Comparison of ENCODE assay signal across 2 cellular contexts in the genomic region with DNA sequence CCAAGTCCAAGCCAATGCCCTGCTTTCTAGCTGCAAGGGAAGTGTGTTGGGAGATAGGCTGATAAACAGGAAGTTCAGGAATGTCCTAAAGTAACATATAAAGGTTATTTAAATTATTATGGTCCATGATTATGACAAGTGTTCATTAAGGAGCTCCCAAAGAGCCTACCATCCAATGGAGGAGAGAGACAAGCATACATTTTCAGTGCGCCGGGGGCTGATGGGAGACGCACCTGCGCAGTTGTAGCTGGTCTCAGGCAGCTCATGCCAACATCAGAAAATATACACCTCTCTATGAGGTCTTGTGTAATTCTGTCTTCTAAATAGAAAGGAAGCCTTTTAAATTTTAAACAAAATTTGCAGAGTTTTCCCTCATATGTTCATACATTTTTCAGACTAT.
TF ChIP-seq lines count a peak whose summit lies in the region.

No MANE protein-coding gene starts in this region.

TF ChIP-seq in GM23338, 12 proteins besides CTCF, POLR2A, EP300 and RAD21 (continues in another document):
- TF ChIP-seq ZNF331 (CRISPR knock-in tag; IDR thresholded peaks at IDR 0.05; ENCODE audit: low read depth): no peak
- TF ChIP-seq, protein P1, sequence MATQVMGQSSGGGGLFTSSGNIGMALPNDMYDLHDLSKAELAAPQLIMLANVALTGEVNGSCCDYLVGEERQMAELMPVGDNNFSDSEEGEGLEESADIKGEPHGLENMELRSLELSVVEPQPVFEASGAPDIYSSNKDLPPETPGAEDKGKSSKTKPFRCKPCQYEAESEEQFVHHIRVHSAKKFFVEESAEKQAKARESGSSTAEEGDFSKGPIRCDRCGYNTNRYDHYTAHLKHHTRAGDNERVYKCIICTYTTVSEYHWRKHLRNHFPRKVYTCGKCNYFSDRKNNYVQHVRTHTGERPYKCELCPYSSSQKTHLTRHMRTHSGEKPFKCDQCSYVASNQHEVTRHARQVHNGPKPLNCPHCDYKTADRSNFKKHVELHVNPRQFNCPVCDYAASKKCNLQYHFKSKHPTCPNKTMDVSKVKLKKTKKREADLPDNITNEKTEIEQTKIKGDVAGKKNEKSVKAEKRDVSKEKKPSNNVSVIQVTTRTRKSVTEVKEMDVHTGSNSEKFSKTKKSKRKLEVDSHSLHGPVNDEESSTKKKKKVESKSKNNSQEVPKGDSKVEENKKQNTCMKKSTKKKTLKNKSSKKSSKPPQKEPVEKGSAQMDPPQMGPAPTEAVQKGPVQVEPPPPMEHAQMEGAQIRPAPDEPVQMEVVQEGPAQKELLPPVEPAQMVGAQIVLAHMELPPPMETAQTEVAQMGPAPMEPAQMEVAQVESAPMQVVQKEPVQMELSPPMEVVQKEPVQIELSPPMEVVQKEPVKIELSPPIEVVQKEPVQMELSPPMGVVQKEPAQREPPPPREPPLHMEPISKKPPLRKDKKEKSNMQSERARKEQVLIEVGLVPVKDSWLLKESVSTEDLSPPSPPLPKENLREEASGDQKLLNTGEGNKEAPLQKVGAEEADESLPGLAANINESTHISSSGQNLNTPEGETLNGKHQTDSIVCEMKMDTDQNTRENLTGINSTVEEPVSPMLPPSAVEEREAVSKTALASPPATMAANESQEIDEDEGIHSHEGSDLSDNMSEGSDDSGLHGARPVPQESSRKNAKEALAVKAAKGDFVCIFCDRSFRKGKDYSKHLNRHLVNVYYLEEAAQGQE (IDR thresholded peaks at IDR 0.05; ENCODE audit: unreplicated experiment): no peak
- no peak for TF ChIP-seq EZH2phosphoT487 (IDR thresholded peaks at IDR 0.05; ENCODE audit: unreplicated experiment)
- TF ChIP-seq ZNF114 (CRISPR knock-in tag; IDR thresholded peaks at IDR 0.05): no peak
- no peak for TF ChIP-seq EZH2 (IDR thresholded peaks at IDR 0.05; ENCODE audit: low read depth, unreplicated experiment)
- TF ChIP-seq, protein P2, sequence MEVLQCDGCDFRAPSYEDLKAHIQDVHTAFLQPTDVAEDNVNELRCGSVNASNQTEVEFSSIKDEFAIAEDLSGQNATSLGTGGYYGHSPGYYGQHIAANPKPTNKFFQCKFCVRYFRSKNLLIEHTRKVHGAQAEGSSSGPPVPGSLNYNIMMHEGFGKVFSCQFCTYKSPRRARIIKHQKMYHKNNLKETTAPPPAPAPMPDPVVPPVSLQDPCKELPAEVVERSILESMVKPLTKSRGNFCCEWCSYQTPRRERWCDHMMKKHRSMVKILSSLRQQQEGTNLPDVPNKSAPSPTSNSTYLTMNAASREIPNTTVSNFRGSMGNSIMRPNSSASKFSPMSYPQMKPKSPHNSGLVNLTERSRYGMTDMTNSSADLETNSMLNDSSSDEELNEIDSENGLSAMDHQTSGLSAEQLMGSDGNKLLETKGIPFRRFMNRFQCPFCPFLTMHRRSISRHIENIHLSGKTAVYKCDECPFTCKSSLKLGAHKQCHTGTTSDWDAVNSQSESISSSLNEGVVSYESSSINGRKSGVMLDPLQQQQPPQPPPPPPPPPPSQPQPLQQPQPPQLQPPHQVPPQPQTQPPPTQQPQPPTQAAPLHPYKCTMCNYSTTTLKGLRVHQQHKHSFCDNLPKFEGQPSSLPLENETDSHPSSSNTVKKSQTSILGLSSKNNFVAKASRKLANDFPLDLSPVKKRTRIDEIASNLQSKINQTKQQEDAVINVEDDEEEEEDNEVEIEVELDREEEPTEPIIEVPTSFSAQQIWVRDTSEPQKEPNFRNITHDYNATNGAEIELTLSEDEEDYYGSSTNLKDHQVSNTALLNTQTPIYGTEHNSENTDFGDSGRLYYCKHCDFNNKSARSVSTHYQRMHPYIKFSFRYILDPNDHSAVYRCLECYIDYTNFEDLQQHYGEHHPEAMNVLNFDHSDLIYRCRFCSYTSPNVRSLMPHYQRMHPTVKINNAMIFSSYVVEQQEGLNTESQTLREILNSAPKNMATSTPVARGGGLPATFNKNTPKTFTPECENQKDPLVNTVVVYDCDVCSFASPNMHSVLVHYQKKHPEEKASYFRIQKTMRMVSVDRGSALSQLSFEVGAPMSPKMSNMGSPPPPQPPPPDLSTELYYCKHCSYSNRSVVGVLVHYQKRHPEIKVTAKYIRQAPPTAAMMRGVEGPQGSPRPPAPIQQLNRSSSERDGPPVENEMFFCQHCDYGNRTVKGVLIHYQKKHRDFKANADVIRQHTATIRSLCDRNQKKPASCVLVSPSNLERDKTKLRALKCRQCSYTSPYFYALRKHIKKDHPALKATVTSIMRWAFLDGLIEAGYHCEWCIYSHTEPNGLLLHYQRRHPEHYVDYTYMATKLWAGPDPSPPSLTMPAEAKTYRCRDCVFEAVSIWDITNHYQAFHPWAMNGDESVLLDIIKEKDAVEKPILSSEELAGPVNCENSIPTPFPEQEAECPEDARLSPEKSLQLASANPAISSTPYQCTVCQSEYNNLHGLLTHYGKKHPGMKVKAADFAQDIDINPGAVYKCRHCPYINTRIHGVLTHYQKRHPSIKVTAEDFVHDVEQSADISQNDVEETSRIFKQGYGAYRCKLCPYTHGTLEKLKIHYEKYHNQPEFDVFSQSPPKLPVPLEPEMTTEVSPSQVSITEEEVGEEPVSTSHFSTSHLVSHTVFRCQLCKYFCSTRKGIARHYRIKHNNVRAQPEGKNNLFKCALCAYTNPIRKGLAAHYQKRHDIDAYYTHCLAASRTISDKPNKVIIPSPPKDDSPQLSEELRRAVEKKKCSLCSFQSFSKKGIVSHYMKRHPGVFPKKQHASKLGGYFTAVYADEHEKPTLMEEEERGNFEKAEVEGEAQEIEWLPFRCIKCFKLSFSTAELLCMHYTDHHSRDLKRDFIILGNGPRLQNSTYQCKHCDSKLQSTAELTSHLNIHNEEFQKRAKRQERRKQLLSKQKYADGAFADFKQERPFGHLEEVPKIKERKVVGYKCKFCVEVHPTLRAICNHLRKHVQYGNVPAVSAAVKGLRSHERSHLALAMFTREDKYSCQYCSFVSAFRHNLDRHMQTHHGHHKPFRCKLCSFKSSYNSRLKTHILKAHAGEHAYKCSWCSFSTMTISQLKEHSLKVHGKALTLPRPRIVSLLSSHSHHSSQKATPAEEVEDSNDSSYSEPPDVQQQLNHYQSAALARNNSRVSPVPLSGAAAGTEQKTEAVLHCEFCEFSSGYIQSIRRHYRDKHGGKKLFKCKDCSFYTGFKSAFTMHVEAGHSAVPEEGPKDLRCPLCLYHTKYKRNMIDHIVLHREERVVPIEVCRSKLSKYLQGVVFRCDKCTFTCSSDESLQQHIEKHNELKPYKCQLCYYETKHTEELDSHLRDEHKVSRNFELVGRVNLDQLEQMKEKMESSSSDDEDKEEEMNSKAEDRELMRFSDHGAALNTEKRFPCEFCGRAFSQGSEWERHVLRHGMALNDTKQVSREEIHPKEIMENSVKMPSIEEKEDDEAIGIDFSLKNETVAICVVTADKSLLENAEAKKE (CRISPR knock-in tag; IDR thresholded peaks at IDR 0.05): no peak
- TF ChIP-seq, protein P3, sequence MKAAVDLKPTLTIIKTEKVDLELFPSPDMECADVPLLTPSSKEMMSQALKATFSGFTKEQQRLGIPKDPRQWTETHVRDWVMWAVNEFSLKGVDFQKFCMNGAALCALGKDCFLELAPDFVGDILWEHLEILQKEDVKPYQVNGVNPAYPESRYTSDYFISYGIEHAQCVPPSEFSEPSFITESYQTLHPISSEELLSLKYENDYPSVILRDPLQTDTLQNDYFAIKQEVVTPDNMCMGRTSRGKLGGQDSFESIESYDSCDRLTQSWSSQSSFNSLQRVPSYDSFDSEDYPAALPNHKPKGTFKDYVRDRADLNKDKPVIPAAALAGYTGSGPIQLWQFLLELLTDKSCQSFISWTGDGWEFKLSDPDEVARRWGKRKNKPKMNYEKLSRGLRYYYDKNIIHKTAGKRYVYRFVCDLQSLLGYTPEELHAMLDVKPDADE (IDR thresholded peaks at IDR 0.05): no peak
- no peak for TF ChIP-seq STAT1 (IDR thresholded peaks at IDR 0.05; ENCODE audit: unreplicated experiment)
- TF ChIP-seq CREB1 (CRISPR knock-in tag; IDR thresholded peaks at IDR 0.05; ENCODE audit: low read depth): no peak
- TF ChIP-seq NANOG (IDR thresholded peaks at IDR 0.05; ENCODE audit: borderline replicate concordance): no peak

TF ChIP-seq in K562, 482 proteins besides CTCF, POLR2A, EP300 and RAD21:
- TF ChIP-seq CTBP1 (IDR thresholded peaks at IDR 0.05; ENCODE audit: borderline replicate concordance) (peak; percentile 39; the same call in 1 of the 2 replicates), HDAC8 (tag; IDR thresholded peaks at IDR 0.05) (no peak), NRF1 (conservative IDR thresholded peaks at IDR 0.05 in 1 of 2, IDR thresholded peaks at IDR 0.05 in 1 of 2) (peak; percentile 56 to 68), HEY1 (CRISPR knock-in tag; IDR thresholded peaks at IDR 0.05; ENCODE audit: borderline replicate concordance) (no peak)
- TF ChIP-seq, protein P4, sequence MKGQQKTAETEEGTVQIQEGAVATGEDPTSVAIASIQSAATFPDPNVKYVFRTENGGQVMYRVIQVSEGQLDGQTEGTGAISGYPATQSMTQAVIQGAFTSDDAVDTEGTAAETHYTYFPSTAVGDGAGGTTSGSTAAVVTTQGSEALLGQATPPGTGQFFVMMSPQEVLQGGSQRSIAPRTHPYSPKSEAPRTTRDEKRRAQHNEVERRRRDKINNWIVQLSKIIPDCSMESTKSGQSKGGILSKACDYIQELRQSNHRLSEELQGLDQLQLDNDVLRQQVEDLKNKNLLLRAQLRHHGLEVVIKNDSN (CRISPR knock-in tag; IDR thresholded peaks at IDR 0.05): no peak
